ENCODE assay signal across 8 cellular contexts in the genomic region with DNA sequence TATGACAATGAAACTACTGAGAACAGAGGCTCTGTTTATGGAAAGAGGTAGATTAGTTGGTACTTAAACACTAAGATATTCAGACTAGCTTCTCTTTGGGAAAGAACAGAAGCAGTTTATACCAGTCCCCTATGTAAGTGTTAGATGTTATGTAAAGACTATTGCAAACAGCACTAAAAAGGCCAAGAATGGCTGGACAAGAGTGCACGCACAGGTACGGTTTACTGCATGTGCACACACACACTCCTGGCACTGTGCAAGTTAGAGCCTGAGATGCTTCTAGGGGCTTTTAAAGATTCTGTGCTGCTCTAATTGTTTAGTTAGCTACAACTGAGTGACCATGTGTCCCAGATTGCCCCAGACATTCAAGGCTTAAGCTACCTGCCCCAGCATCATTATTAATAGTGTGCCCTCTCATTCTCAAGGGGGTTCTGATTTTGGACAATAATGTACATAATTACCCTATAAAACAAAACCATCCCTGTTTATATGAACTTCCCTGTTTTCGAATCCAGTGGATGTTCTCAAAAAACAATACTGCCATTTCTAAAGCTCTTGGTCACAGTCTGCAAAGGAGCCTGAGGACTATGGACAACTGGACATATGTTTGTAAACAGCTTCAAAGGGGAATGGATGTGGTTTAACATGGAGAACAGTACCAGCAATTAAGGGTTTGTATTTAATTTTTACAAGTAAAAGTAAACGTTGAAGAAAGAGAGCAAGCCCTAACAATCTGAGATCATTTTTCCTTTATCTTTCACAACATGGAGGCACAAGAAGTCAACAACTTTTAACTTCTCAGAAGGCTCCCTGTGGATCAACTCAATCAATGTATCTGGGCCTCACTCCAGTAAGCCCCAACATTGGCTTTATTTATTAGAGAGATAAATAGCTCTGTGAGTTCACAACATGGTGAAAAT. TPM values are rescaled to one million over a fixed set of nuclear protein-coding genes. Genes with fewer than 3 reads are reported as not detected.
DNase-seq lines count a peak whose midpoint lies in the region; ATAC-seq and TF ChIP-seq lines count a peak whose summit lies in the region.
"Had no signal": no experiment of that assay in that cellular context is flagged by ENCODE, and none has a peak within 500 bp of the region (broad histone marks: within the 10 kb centered on the region; RNA-seq: fewer than 3 reads in every experiment).

No MANE protein-coding gene starts in this region.

- intact Hi-C loops in spleen (cut with DNase I; ENCODE audit: low total_unique reads), result no loop called here

- H3K27me3 ChIP-seq in spleen (replicated peaks in 1 of 7), result peaks cover 0 to 24% (median 0%) of the 10 kb centered on the region in 7 donors

- TF ChIP-seq POLR2A in spleen (IDR thresholded peaks at IDR 0.05), result no peak

- H3K4me3 Mint-ChIP-seq in WTC11, result peak overlapping the region; percentile 83

- H3K27ac Mint-ChIP-seq in WTC11, result no peak overlapping the region

- TF ChIP-seq CTCF in HFF-Myc (IDR thresholded peaks at IDR 0.05; ENCODE audit: low read depth, low read length, missing control alignments) (no peak), WTC11 (IDR thresholded peaks at IDR 0.05) (no peak), spleen (IDR thresholded peaks at IDR 0.05 in 8 of 11, conservative IDR thresholded peaks at IDR 0.05 in 3 of 11) (no peak)

- CTCF ChIA-PET in WTC11 (lab: Charles Lee), result interaction anchor here (0.7 to 1.2 kb wide), 4 partner anchors 22 to 65 kb away, joined by 3 to 4 read pairs (median 3); no protein-coding TSS in a partner anchor

- no peaks in the 10 kb centered on the region for H3K9me3 ChIP-seq in spleen
- H3K9me3 ChIP-seq: neutrophil had no signal

- H3K27ac ChIP-seq in spleen, result peak overlapping the region in 7 of 8 donors; percentile 93 to 98 (median 96)
- H3K27ac ChIP-seq: neutrophil had no signal

- DNase-seq in HFF-Myc (ENCODE audit: extremely low read depth, low read depth), result no peak
- no peak for DNase-seq in WTC11 (ENCODE audit: low spot score)
- DNase-seq in globus pallidus (ENCODE audit: low spot score), result peak; percentile 57
- DNase-seq in spleen, result no peak
- no peak for DNase-seq in T1000 (lab: John Stamatoyannopoulos, UW)
- DNase-seq in A172 (ENCODE audit: low spot score), result no peak

- H3K36me3 ChIP-seq in spleen, result no peaks in the 10 kb centered on the region
- H3K36me3 ChIP-seq: neutrophil had no signal

- 67 to 76% (median 72%) methylated on average over 4 of the region's 4 CpGs for WGBS in spleen, 5 donors

- peaks cover 17 to 89% (median 63%) of the 10 kb centered on the region in 6 donors for H3K4me1 ChIP-seq in spleen

- peaks cover 52% of the 10 kb centered on the region for H3K27me3 Mint-ChIP-seq in WTC11 (ENCODE audit: low read depth)

- H3K4me1 Mint-ChIP-seq in WTC11, result peaks cover 45% of the 10 kb centered on the region

- no peaks in the 10 kb centered on the region for H3K9me3 Mint-ChIP-seq in WTC11

- H3K4me3 ChIP-seq in HFF-Myc (replicated peaks; ENCODE audit: low read depth, low read length), result peak overlapping the region; percentile 75
- H3K4me3 ChIP-seq in spleen, result peak overlapping the region in 4 of 8 donors; percentile 73 to 94 (median 84)

- POLR2A ChIA-PET in WTC11 (lab: Charles Lee), result no interaction called here

- ATAC-seq in WTC11 (no peak), GM19351 (IDR thresholded peaks at IDR 0.05; ENCODE audit: unreplicated experiment) (no peak)

- no peaks in the 10 kb centered on the region for H3K36me3 Mint-ChIP-seq in WTC11

TF ChIP-seq in WTC11, 78 proteins besides CTCF, POLR2A, EP300 and RAD21:
- TF ChIP-seq SOX15 (CRISPR knock-in tag; IDR thresholded peaks at IDR 0.05) (no peak), ZNF671 (CRISPR knock-in tag; IDR thresholded peaks at IDR 0.05) (no peak), EMX1 (CRISPR knock-in tag; IDR thresholded peaks at IDR 0.05) (no peak), ZNF281 (CRISPR knock-in tag; IDR thresholded peaks at IDR 0.05) (no peak), CBFB (CRISPR knock-in tag; IDR thresholded peaks at IDR 0.05; ENCODE audit: low read depth) (no peak)
- TF ChIP-seq, protein P1, sequence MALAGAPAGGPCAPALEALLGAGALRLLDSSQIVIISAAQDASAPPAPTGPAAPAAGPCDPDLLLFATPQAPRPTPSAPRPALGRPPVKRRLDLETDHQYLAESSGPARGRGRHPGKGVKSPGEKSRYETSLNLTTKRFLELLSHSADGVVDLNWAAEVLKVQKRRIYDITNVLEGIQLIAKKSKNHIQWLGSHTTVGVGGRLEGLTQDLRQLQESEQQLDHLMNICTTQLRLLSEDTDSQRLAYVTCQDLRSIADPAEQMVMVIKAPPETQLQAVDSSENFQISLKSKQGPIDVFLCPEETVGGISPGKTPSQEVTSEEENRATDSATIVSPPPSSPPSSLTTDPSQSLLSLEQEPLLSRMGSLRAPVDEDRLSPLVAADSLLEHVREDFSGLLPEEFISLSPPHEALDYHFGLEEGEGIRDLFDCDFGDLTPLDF (CRISPR knock-in tag; IDR thresholded peaks at IDR 0.05), result no peak

RNA-seq across cellular contexts. Expression of gene SETD7, which starts 2.0 kb away (rescaled TPM):
- total RNA-seq in WTC11 (2021), result 4.6 to 5.6 TPM (median 4.9 TPM) in 3 replicates
- 10 to 100 TPM; 25.5 to 45.4 (median 35.7) TPM for total RNA-seq in spleen
- 1 to 10 TPM; 5.0 to 9.4 (median 6.2) TPM for polyA plus RNA-seq in spleen
- 38.0 and 42.1 TPM in 2 replicates for total RNA-seq in A172 (2014; rRNA removed; shearing (Covaris generic))
